Comparison of ENCODE assay signal across 1 cellular context in the genomic region with DNA sequence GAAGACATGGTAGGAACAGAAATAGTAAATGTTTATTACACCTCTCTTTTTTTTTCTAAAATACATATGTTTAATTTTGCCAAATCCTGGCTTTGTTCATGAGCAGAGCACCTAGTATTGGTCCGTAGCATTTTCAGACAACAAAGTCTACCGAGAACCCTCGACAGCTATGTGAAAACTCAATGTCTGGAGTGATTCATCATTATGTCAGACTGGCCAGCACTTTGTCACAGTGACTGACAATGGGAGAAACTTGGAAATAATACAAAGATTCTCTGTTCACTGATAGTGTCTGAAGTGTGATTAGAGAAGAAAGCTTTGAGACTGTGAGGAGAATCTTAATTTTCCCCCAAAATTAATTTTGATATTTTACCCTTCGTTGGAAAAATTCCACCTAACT.
TF ChIP-seq lines count a peak whose summit lies in the region.

No MANE protein-coding gene starts in this region.

TF ChIP-seq in GM12878, 131 proteins besides CTCF, POLR2A, EP300 and RAD21 (continued from another document):
- TF ChIP-seq ATF7 (IDR thresholded peaks at IDR 0.05; ENCODE audit: low read depth) (no peak), CEBPB (IDR thresholded peaks at IDR 0.05; ENCODE audit: borderline replicate concordance in 1 of 2, low read depth in 2 of 2, low read length in 2 of 2) (no peak), FOS (IDR thresholded peaks at IDR 0.05; ENCODE audit: borderline replicate concordance, extremely low read depth, insufficient read length) (no peak)
